Comparison of ENCODE assay signal across 14 cellular contexts in the genomic region with DNA sequence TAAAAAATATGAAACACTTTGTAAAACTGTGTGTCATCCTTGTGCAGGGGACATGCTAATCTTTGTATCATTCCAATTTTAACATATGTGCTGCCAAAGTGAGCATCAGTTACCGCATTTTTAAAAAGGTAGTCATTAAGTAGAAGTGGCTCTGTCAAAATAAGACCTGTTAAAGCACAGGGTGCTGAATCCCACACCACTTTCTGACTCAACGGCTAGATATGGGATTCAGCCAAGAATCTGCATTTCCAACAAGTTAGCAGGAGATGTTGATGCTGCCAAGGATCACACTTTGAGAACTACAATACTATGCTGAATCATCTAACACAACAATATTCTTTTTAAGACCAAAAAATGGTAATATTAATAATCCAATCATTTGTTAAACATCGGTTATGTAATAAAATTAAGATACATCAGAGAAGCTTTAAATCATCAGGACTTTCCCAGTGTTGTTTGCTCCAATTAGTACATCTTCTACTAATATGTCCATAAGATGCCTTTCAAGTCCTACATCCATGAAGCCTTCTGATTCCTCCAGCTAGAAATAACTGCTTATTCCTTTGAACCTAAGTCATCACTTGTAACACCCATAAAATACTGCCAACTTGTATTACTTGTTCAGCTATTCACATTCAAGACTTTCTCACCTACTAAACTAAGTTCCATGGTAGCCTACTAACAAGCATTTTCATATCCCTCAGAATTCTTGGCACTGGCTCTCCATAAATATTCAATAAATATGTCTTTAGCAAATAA.
A peak's percentile ranks its signal among the peaks of the same experiment; 100 is the strongest.
DNase-seq lines count a peak whose midpoint lies in the region; ATAC-seq, FAIRE-seq and TF ChIP-seq lines count a peak whose summit lies in the region.
"Had no signal": no experiment of that assay in that cellular context is flagged by ENCODE, and none has a peak within 500 bp of the region (broad histone marks: within the 10 kb centered on the region; RNA-seq: fewer than 3 reads in every experiment).

No MANE protein-coding gene starts in this region.

- peaks cover 12% of the 10 kb centered on the region; the same call in 1 of the 3 replicates for H3K9me3 ChIP-seq in A549
- H3K9me3 ChIP-seq: SJCRH30 had no signal

- H3K4me3 Mint-ChIP-seq in natural killer cell: no peak overlapping the region
- H3K4me3 Mint-ChIP-seq: naive B cell; stimulated activated effector memory CD8-positive, alpha-beta T cell treated with anti-CD3 and anti-CD28 coated beads, Interleukin-12 subunit alpha, Interleukin-12 subunit beta, amount 100 ng/mL, for 72 hours had no signal

- TF ChIP-seq POLR2A in A549 (IDR thresholded peaks at IDR 0.05; ENCODE audit: low read length): no peak

- H3K27me3 Mint-ChIP-seq in natural killer cell (ENCODE audit: low read depth in 2 of 2): no peaks in the 10 kb centered on the region
- H3K27me3 Mint-ChIP-seq: naive B cell had no signal

- peaks cover 13% of the 10 kb centered on the region for H3K4me1 ChIP-seq in A549
- H3K4me1 ChIP-seq: SJCRH30 had no signal

- 0 out of 3 replicates have a peak overlapping the region, but pooled peaks have one; percentile 11 for H3K4me2 ChIP-seq in A549

- TF ChIP-seq CTCF in A549 (IDR thresholded peaks at IDR 0.05) (no peak), GM10248 (IDR thresholded peaks at IDR 0.05; ENCODE audit: control extremely low read depth, extremely low read depth, low read depth, missing control alignments) (no peak), natural killer cell (IDR thresholded peaks at IDR 0.05) (no peak)

- peaks cover 67 to 83% of the 10 kb centered on the region in 2 donors for H3K4me1 Mint-ChIP-seq in natural killer cell

- no peak for TF ChIP-seq EP300 in A549 (IDR thresholded peaks at IDR 0.05)

- DNase-seq in A549 (ENCODE audit: low read depth in 1 of 2, low spot score in 1 of 2): no peak
- peak; percentile 91 for DNase-seq in LHCN-M2 (ENCODE audit: low read depth)
- peak; percentile 43 for DNase-seq in dedifferentiated amniotic fluid mesenchymal stem cell (ENCODE audit: extremely low spot score)
- DNase-seq in kidney tubule cell (ENCODE audit: low spot score): peak; percentile 82
- no peak for DNase-seq in NCI-H146 treated with DMSO at 0.1 percent for 48 hours (lab: John Stamatoyannopoulos, UW; ENCODE audit: unreplicated experiment)
- no peak for DNase-seq in NCI-H1930 (lab: John Stamatoyannopoulos, UW)
- DNase-seq in GM10248 (ENCODE audit: extremely low spot score): no peak
- no peak for DNase-seq in natural killer cell
- DNase-seq: naive B cell, NCI-H2227 treated with DMSO at 0.1 percent for 48 hours, SJCRH30 had no signal

- ATAC-seq in A549 (no peak), natural killer cell (no peak)
- ATAC-seq: stimulated activated effector memory CD8-positive, alpha-beta T cell treated with anti-CD3 and anti-CD28 coated beads, Interleukin-12 subunit alpha, Interleukin-12 subunit beta, amount 100 ng/mL, for 72 hours had no signal

- no peaks in the 10 kb centered on the region for H3K9me3 Mint-ChIP-seq in natural killer cell
- H3K9me3 Mint-ChIP-seq: stimulated activated effector memory CD8-positive, alpha-beta T cell treated with anti-CD3 and anti-CD28 coated beads, Interleukin-12 subunit alpha, Interleukin-12 subunit beta, amount 100 ng/mL, for 72 hours had no signal

- peak overlapping the region in 1 of 2 donors; percentile 15 for H3K27ac Mint-ChIP-seq in natural killer cell
- H3K27ac Mint-ChIP-seq: stimulated activated effector memory CD8-positive, alpha-beta T cell treated with anti-CD3 and anti-CD28 coated beads, Interleukin-12 subunit alpha, Interleukin-12 subunit beta, amount 100 ng/mL, for 72 hours had no signal

- no peak overlapping the region for H3K27ac ChIP-seq in A549
- H3K27ac ChIP-seq: KMS-11, SJCRH30 had no signal

- intact Hi-C loops in natural killer cell (cut with micrococcal nuclease): no loop called here

- WGBS in A549 (ENCODE audit: missing lambda C conversion rate): 54% methylated on average over 3 of the region's 3 CpGs

- H3K4me3 ChIP-seq in A549: no peak overlapping the region
- H3K4me3 ChIP-seq: SJCRH30 had no signal

- no peak for FAIRE-seq in A549 (lab: Jason Lieb, UNC)
- FAIRE-seq: H1 had no signal

- POLR2A ChIA-PET in A549 (lab: Yijun Ruan, JAX) (no interaction called here), GM10248 (lab: Yijun Ruan, JAX) (no interaction called here)

- no peak for TF ChIP-seq RAD21 in A549 (conservative IDR thresholded peaks at IDR 0.05 in 1 of 2, IDR thresholded peaks at IDR 0.05 in 1 of 2)

- CTCF ChIA-PET in A549 (lab: Yijun Ruan, JAX) (interaction anchor here (1.2 kb wide), 1 partner anchor 28 kb away, joined by 4 read pairs; no protein-coding TSS in a partner anchor), GM10248 (lab: Yijun Ruan, JAX) (interaction anchor here (0.7 to 1.2 kb wide), 2 partner anchors 14 to 34 kb away, joined by 3 read pairs; no protein-coding TSS in a partner anchor)

- H3K36me3 Mint-ChIP-seq in natural killer cell: no peaks in the 10 kb centered on the region

TF ChIP-seq in A549, 52 proteins besides CTCF, POLR2A, EP300 and RAD21:
- TF ChIP-seq, protein P1, sequence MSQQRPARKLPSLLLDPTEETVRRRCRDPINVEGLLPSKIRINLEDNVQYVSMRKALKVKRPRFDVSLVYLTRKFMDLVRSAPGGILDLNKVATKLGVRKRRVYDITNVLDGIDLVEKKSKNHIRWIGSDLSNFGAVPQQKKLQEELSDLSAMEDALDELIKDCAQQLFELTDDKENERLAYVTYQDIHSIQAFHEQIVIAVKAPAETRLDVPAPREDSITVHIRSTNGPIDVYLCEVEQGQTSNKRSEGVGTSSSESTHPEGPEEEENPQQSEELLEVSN (IDR thresholded peaks at IDR 0.05; ENCODE audit: borderline replicate concordance, low read depth): no peak

Comparison
In these comparisons a context has a peak if more than half of its experiments do, and no peak if none do; other contexts are left out.
1. DNase-seq: peak in LHCN-M2 (single experiment), dedifferentiated amniotic fluid mesenchymal stem cell (single experiment) and kidney tubule cell (single experiment); none in A549 (0 of 2), NCI-H146 treated with DMSO at 0.1 percent for 48 hours (single experiment), NCI-H1930 (0 of 2), GM10248 (single experiment) and natural killer cell (single experiment).